ENCODE assay signal across 20 cellular contexts in genomic region chr15:47607750-47608149, GRCh38.
DNase-seq lines count a peak whose midpoint lies in the region; ATAC-seq and TF ChIP-seq lines count a peak whose summit lies in the region.
"Had no signal": no experiment of that assay in that cellular context is flagged by ENCODE, and none has a peak within 500 bp of the region (broad histone marks: within the 10 kb centered on the region; RNA-seq: fewer than 3 reads in every experiment).

No MANE protein-coding gene starts in this region.

- no peaks in the 10 kb centered on the region for H3F3A ChIP-seq in SK-N-SH (replicated peaks; ENCODE audit: insufficient read depth)

- H3K4me2 ChIP-seq in SK-N-SH = no peak overlapping the region
- H3K4me2 ChIP-seq in fibroblast of lung (ENCODE audit: extremely low read depth, insufficient read depth, low read length) = no peak overlapping the region

- H3K9me3 ChIP-seq in SK-N-SH (no peaks in the 10 kb centered on the region), fibroblast of lung (ENCODE audit: control insufficient read depth, insufficient read depth, low read depth, low read length) (no peaks in the 10 kb centered on the region), ovary (peaks cover 0 to 4% of the 10 kb centered on the region in 2 donors), ascending aorta (no peaks in the 10 kb centered on the region)
- H3K9me3 ChIP-seq: prostate gland, vagina had no signal

- no peaks in the 10 kb centered on the region for H4K20me1 ChIP-seq in SK-N-SH (ENCODE audit: insufficient read depth)
- no peaks in the 10 kb centered on the region for H4K20me1 ChIP-seq in fibroblast of lung (ENCODE audit: control insufficient read depth, extremely low read depth, insufficient read depth, low read length)

- H3K4me1 Mint-ChIP-seq in activated CD4-positive, alpha-beta T cell treated with anti-CD3 and anti-CD28 coated beads for 36 hours = no peaks in the 10 kb centered on the region

- intact Hi-C loops in ovary (cut with DNase I) = no loop called here
- intact Hi-C loops in ascending aorta (cut with DNase I) = no loop called here
- intact Hi-C loops in activated CD4-positive, alpha-beta T cell treated with anti-CD3 and anti-CD28 coated beads for 36 hours (cut with DNase I, micrococcal nuclease) = no loop called here

- H3K79me2 ChIP-seq in SK-N-SH (ENCODE audit: insufficient read depth) = no peaks in the 10 kb centered on the region
- no peaks in the 10 kb centered on the region for H3K79me2 ChIP-seq in fibroblast of lung (ENCODE audit: control insufficient read depth, insufficient read depth, low read length)

- H3K4me1 ChIP-seq in SK-N-SH (ENCODE audit: control insufficient read depth in 1 of 2, insufficient read depth in 2 of 2, low read depth in 1 of 2, low read length in 1 of 2) = peaks cover 0 to 8% of the 10 kb centered on the region in 2 experiments; a peak in 3 of 4 replicates
- H3K4me1 ChIP-seq in fibroblast of lung (ENCODE audit: control insufficient read depth, extremely low read depth, insufficient read depth, low read length) = no peaks in the 10 kb centered on the region
- H3K4me1 ChIP-seq in ovary (ENCODE audit: insufficient read depth) = peaks cover 2% of the 10 kb centered on the region
- no peaks in the 10 kb centered on the region for H3K4me1 ChIP-seq in ascending aorta
- H3K4me1 ChIP-seq: prostate gland, vagina had no signal

- POLR2A ChIA-PET in SK-N-SH (lab: Yijun Ruan, JAX) = no interaction called here
- POLR2A ChIA-PET in activated CD4-positive, alpha-beta T cell treated with anti-CD3 and anti-CD28 coated beads for 36 hours (lab: Charles Lee) = no interaction called here

- no peaks in the 10 kb centered on the region for H3K27me3 Mint-ChIP-seq in activated CD4-positive, alpha-beta T cell treated with anti-CD3 and anti-CD28 coated beads for 36 hours
- H3K27me3 Mint-ChIP-seq: CD4-positive, alpha-beta T cell had no signal

- H2AFZ ChIP-seq in SK-N-SH (ENCODE audit: low read depth) (no peak overlapping the region), fibroblast of lung (ENCODE audit: low read length) (no peak overlapping the region)

- H3K4me3 ChIP-seq in SK-N-SH (ENCODE audit: low read depth in 2 of 2, low read length in 1 of 2) (no peak overlapping the region), fibroblast of lung (replicated peaks in 1 of 4; ENCODE audit: control extremely low read depth in 1 of 4, insufficient read depth in 1 of 4, low read depth in 3 of 4, low read length in 4 of 4) (no peak overlapping the region), ovary (no peak overlapping the region), ascending aorta (no peak overlapping the region)
- H3K4me3 ChIP-seq: prostate gland, vagina had no signal

- TF ChIP-seq CTCF in SK-N-SH (IDR thresholded peaks at IDR 0.05) (no peak), fibroblast of lung (conservative IDR thresholded peaks at IDR 0.05 in 1 of 2, IDR thresholded peaks at IDR 0.05 in 1 of 2; ENCODE audit: low read depth in 1 of 2, low read length in 2 of 2) (no peak), ovary (IDR thresholded peaks at IDR 0.05) (no peak), ascending aorta (IDR thresholded peaks at IDR 0.05) (no peak)

- no peak overlapping the region for H3K27ac Mint-ChIP-seq in activated CD4-positive, alpha-beta T cell treated with anti-CD3 and anti-CD28 coated beads for 36 hours
- H3K27ac Mint-ChIP-seq: activated naive CD8-positive, alpha-beta T cell; CD4-positive, alpha-beta T cell had no signal

- CTCF ChIA-PET in SK-N-SH (lab: Yijun Ruan, JAX) = interaction anchor here (0.6 to 2.3 kb wide), 4 partner anchors 13 to 107 kb away, joined by 3 to 11 read pairs (median 4); no protein-coding TSS in a partner anchor
- CTCF ChIA-PET in activated CD4-positive, alpha-beta T cell treated with anti-CD3 and anti-CD28 coated beads for 36 hours (lab: Charles Lee) = no interaction called here

- ATAC-seq in activated CD4-positive, alpha-beta T cell treated with anti-CD3 and anti-CD28 coated beads for 36 hours = no peak
- ATAC-seq: stimulated activated naive CD8-positive, alpha-beta T cell treated with anti-CD3 and anti-CD28 coated beads, Interleukin-15, Interleukin-2, amounts not matched to agents 100 U/mL and 50 U/mL, for 24 hours had no signal

- no peaks in the 10 kb centered on the region for H3K36me3 Mint-ChIP-seq in activated CD4-positive, alpha-beta T cell treated with anti-CD3 and anti-CD28 coated beads for 36 hours (ENCODE audit: low read depth)
- H3K36me3 Mint-ChIP-seq: activated naive CD8-positive, alpha-beta T cell had no signal

- H3K4me3 Mint-ChIP-seq in activated CD4-positive, alpha-beta T cell treated with anti-CD3 and anti-CD28 coated beads for 36 hours = no peak overlapping the region
- H3K4me3 Mint-ChIP-seq: activated naive CD8-positive, alpha-beta T cell; CD4-positive, alpha-beta T cell had no signal

- H3K9ac ChIP-seq in SK-N-SH (no peak overlapping the region), fibroblast of lung (ENCODE audit: insufficient read depth, low read length) (no peak overlapping the region)

- no peaks in the 10 kb centered on the region for H3K9me3 Mint-ChIP-seq in activated CD4-positive, alpha-beta T cell treated with anti-CD3 and anti-CD28 coated beads for 36 hours (ENCODE audit: low read depth)

- no peak for TF ChIP-seq RAD21 in SK-N-SH (IDR thresholded peaks at IDR 0.05; ENCODE audit: low read length)

- H3K9me2 ChIP-seq in SK-N-SH = no peaks in the 10 kb centered on the region

- peak overlapping the region in 1 of 2 experiments; percentile 76; a peak in 2 of 4 replicates for H3K27ac ChIP-seq in SK-N-SH (ENCODE audit: low read depth in 2 of 2, low read length in 1 of 2)
- no peak overlapping the region for H3K27ac ChIP-seq in fibroblast of lung (ENCODE audit: insufficient read depth, low read length)
- H3K27ac ChIP-seq in ovary = no peak overlapping the region
- no peak overlapping the region for H3K27ac ChIP-seq in ascending aorta
- H3K27ac ChIP-seq: prostate gland, vagina had no signal

- peak; percentile 10 to 23 for DNase-seq in NCI-H446 (lab: John Stamatoyannopoulos, UW)
- DNase-seq in NCI-H446 treated with DMSO at 0.1 percent for 48 hours (lab: John Stamatoyannopoulos, UW) = no peak
- peak; percentile 33 for DNase-seq in SK-N-SH
- peak; percentile 36 to 48 for DNase-seq in fibroblast of lung (ENCODE audit: low read depth in 2 of 2)
- peak in 4 of 5 donors; percentile 27 to 53 (median 41) for DNase-seq in ovary
- no peak for DNase-seq in T1000 (lab: John Stamatoyannopoulos, UW)
- DNase-seq in ascending aorta (ENCODE audit: low spot score in 2 of 2) = no peak
- no peak for DNase-seq in activated CD4-positive, alpha-beta T cell treated with anti-CD3 and anti-CD28 coated beads for 36 hours
- DNase-seq: activated effector memory CD4-positive, alpha-beta T cell treated with Interleukin-2 at 50 U/mL for 16 hours; CD4-positive, alpha-beta T cell; DMS153; GOT3; head of caudate nucleus; IMR-90; mesendoderm; NCI-H748 treated with DMSO at 0.1 percent for 48 hours; stimulated activated naive CD8-positive, alpha-beta T cell treated with anti-CD3 and anti-CD28 coated beads, Interleukin-15, Interleukin-2, amounts not matched to agents 100 U/mL and 50 U/mL, for 24 hours had no signal

- no peaks in the 10 kb centered on the region for H3K36me3 ChIP-seq in SK-N-SH (replicated peaks in 1 of 2; ENCODE audit: control insufficient read depth in 1 of 2, insufficient read depth in 2 of 2, low read length in 1 of 2)
- H3K36me3 ChIP-seq in fibroblast of lung (ENCODE audit: control insufficient read depth, insufficient read depth, low read length) = no peaks in the 10 kb centered on the region
- no peaks in the 10 kb centered on the region for H3K36me3 ChIP-seq in ovary
- H3K36me3 ChIP-seq in ascending aorta = no peaks in the 10 kb centered on the region
- H3K36me3 ChIP-seq: prostate gland, vagina had no signal

- WGBS in SK-N-SH (ENCODE audit: low lambda C conversion rate) = 0% methylated on average over 1 of the region's 1 CpG
- WGBS in ovary, 3 donors = 0 to 11% (median 3%) methylated on average over 1 of the region's 1 CpG

- TF ChIP-seq EP300 in SK-N-SH (IDR thresholded peaks at IDR 0.05; ENCODE audit: borderline replicate concordance in 1 of 2, low read depth in 1 of 2, low read length in 1 of 2) (no peak), ovary (IDR thresholded peaks at IDR 0.05) (no peak)

- no peak for TF ChIP-seq POLR2A in ovary (IDR thresholded peaks at IDR 0.05)

- no peaks in the 10 kb centered on the region for H3K27me3 ChIP-seq in SK-N-SH (ENCODE audit: insufficient read depth)
- no peaks in the 10 kb centered on the region for H3K27me3 ChIP-seq in fibroblast of lung (ENCODE audit: control insufficient read depth, insufficient read depth, low read length)
- no peaks in the 10 kb centered on the region for H3K27me3 ChIP-seq in ovary
- no peaks in the 10 kb centered on the region for H3K27me3 ChIP-seq in ascending aorta
- H3K27me3 ChIP-seq: vagina had no signal

TF ChIP-seq in SK-N-SH, 30 proteins besides CTCF, POLR2A, EP300 and RAD21:
- TF ChIP-seq RCOR1 (IDR thresholded peaks at IDR 0.05; ENCODE audit: low read length) = peak; percentile 41; the same call in 1 of the 2 replicates
- no peak for TF ChIP-seq USF1 (IDR thresholded peaks at IDR 0.05; ENCODE audit: borderline replicate concordance, low read depth)

Comparison
In these comparisons a context has a peak if more than half of its experiments do, and no peak if none do; other contexts are left out.
1. DNase-seq: peak in NCI-H446 (2 of 2), SK-N-SH (single experiment), fibroblast of lung (2 of 2) and ovary (4 of 5); none in NCI-H446 treated with DMSO at 0.1 percent for 48 hours (single experiment), T1000 (single experiment), ascending aorta (0 of 2) and activated CD4-positive, alpha-beta T cell treated with anti-CD3 and anti-CD28 coated beads for 36 hours (single experiment).